9 cellular contexts compared by ENCODE assay signal in genomic region chr1:222616535-222616934, GRCh38. TPM values are rescaled to one million over a fixed set of nuclear protein-coding genes. Genes with fewer than 3 reads are reported as not detected.
DNase-seq lines count a peak whose midpoint lies in the region; ATAC-seq and TF ChIP-seq lines count a peak whose summit lies in the region.
"Had no signal": no experiment of that assay in that cellular context is flagged by ENCODE, and none has a peak within 500 bp of the region (broad histone marks: within the 10 kb centered on the region; RNA-seq: fewer than 3 reads in every experiment).

No MANE protein-coding gene starts in this region.

- no peaks in the 10 kb centered on the region for H3K9me3 Mint-ChIP-seq in HFFc6

- H3K36me3 ChIP-seq in H7 (replicated peaks; ENCODE audit: control insufficient read depth, insufficient read depth, low read length) = no peaks in the 10 kb centered on the region

- H3K36me3 Mint-ChIP-seq in HFFc6 (ENCODE audit: low read depth) = no peaks in the 10 kb centered on the region; the same call in 1 of the 2 replicates

- 0 out of 2 replicates have a peak, but pooled peaks have one; percentile 7 for TF ChIP-seq CTCF in AG10803 (conservative IDR thresholded peaks at IDR 0.05; ENCODE audit: low read length)
- TF ChIP-seq CTCF in HFFc6 (IDR thresholded peaks at IDR 0.05) = no peak

- DNase-seq in AG10803 (ENCODE audit: low read depth) (peak; percentile 99), HFFc6 (peak; percentile 82), cerebellar cortex (ENCODE audit: low spot score) (peak; percentile 9), myocyte (ENCODE audit: low read depth) (peak; percentile 59), H7 (no peak)
- DNase-seq: testis had no signal

- H3K27me3 Mint-ChIP-seq in HFFc6 (ENCODE audit: insufficient read depth) = peaks cover 11% of the 10 kb centered on the region; the same call in 1 of the 2 replicates

- H3K4me3 ChIP-seq in AG10803 (ENCODE audit: low read length) (no peak overlapping the region), H7 (ENCODE audit: insufficient read depth, low read depth, low read length) (no peak overlapping the region)

- no peak for ATAC-seq in HG02938 (IDR thresholded peaks at IDR 0.05; ENCODE audit: unreplicated experiment)
- ATAC-seq in HG03025 (IDR thresholded peaks at IDR 0.05; ENCODE audit: low FRiP score, unreplicated experiment) = no peak
- ATAC-seq in HG02852 (IDR thresholded peaks at IDR 0.05; ENCODE audit: unreplicated experiment) = no peak

- peak overlapping the region; percentile 97 for H3K27ac Mint-ChIP-seq in HFFc6

- peak overlapping the region; percentile 88 for H3K4me3 Mint-ChIP-seq in HFFc6

- peaks cover 32% of the 10 kb centered on the region for H3K4me1 Mint-ChIP-seq in HFFc6 (ENCODE audit: low read depth)

- peaks cover 12% of the 10 kb centered on the region; the same call in 1 of the 2 replicates for H3K27me3 ChIP-seq in H7 (ENCODE audit: control insufficient read depth, insufficient read depth, low read length)
- H3K27me3 ChIP-seq: testis had no signal

RNA-seq across cellular contexts. Expression of gene MIA3, which starts 1.4 kb away (rescaled TPM):
- total RNA-seq in HFFc6 (2021; fragmentation: NEBNext Ultra II Directional; extraction: Animal tissue kit (Norgen Biotek cat#: 25700)) = 10 to 100 TPM; 55.6 to 68.3 (median 62.1) TPM
- 44.4 and 59.0 TPM in 2 replicates for total RNA-seq in myocyte
- polyA plus RNA-seq in myocyte (2012) = 25.2 TPM
- total RNA-seq in H7 (2014; rRNA removed; shearing (Covaris generic)) = 52.5 and 75.7 TPM in 2 replicates

RNA-seq across cellular contexts. Expression of gene TAF1A, which starts 26.8 kb away (rescaled TPM):
- total RNA-seq in HFFc6 (2021; fragmentation: NEBNext Ultra II Directional; extraction: Animal tissue kit (Norgen Biotek cat#: 25700)) = 1 to 10 TPM; 5.3 to 7.1 (median 5.9) TPM
- 8.3 and 9.1 TPM in 2 replicates for total RNA-seq in myocyte
- polyA plus RNA-seq in myocyte (2012) = 3.9 TPM
- 20.6 and 24.0 TPM in 2 replicates for total RNA-seq in H7 (2014; rRNA removed; shearing (Covaris generic))
